Comparison of ENCODE assay signal across 27 cellular contexts in the genomic region with DNA sequence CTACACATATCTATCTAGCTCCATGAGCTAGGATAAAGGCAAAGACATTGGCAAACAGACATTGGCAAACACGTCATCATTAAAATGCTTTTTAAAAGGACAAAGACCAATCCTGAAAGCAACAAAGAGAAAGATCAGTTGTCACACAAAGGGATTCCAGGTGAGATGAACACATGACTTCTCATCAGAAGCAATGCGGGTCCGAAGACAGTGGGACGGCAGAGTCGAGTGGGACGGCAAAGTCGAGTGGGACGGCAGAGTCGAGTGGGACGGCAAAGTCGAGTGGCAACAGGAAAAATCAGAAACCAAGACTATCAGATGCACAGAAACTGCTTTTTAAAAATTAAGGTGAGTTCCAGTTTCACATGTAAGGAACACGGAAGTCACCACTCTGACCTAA.
"Had no signal": no experiment of that assay in that cellular context is flagged by ENCODE, and none has a peak within 500 bp of the region (broad histone marks: within the 10 kb centered on the region; RNA-seq: fewer than 3 reads in every experiment).

No MANE protein-coding gene starts in this region.

- H3K4me1 ChIP-seq: left lung, psoas muscle, spleen, testis, transverse colon had no signal

- FAIRE-seq: astrocyte, frontal cortex, TTC549, urothelium cell line had no signal

- H3K27me3 ChIP-seq: brain microvascular endothelial cell, neutrophil, ovary, testis had no signal

- H3K4me3 Mint-ChIP-seq: activated T-cell treated with anti-CD3 and anti-CD28 coated beads, Interleukin-2, amount 50 U/mL, for 4 hours; activated T-helper 17 cell treated with anti-CD3 and anti-CD28 coated beads, Interleukin-2, amount 50 U/mL, for 72 hours; naive B cell; nephron progenitor cell had no signal

- ATAC-seq: activated CD4-positive, CD25-positive, alpha-beta regulatory T cell treated with anti-CD3 and anti-CD28 coated beads, Interleukin-2, amount 50 U/mL, for 24 hours; activated T-cell treated with anti-CD3 and anti-CD28 coated beads, Interleukin-2, amount 50 U/mL, for 4 hours; activated T-helper 17 cell treated with anti-CD3 and anti-CD28 coated beads, Interleukin-2, amount 50 U/mL, for 72 hours; left lung; psoas muscle; stimulated activated naive CD8-positive, alpha-beta T cell treated with anti-CD3 and anti-CD28 coated beads, Interleukin-15, Interleukin-2, amounts not matched to agents 100 U/mL and 50 U/mL, for 24 hours had no signal

- H3K36me3 ChIP-seq: brain microvascular endothelial cell, left lung, neutrophil, ovary, spleen, transverse colon had no signal

- H3K4me3 ChIP-seq: left lung, ovary, psoas muscle, spleen, testis, transverse colon had no signal

- H3K27ac ChIP-seq: brain microvascular endothelial cell, epithelial cell of prostate, left lung, neutrophil, ovary, psoas muscle, spleen, testis, transverse colon, VCaP had no signal

- H3K9me3 ChIP-seq: neutrophil, ovary, psoas muscle, testis had no signal

- H3K4me1 Mint-ChIP-seq: activated T-helper 17 cell treated with anti-CD3 and anti-CD28 coated beads, Interleukin-2, amount 50 U/mL, for 72 hours; naive B cell; nephron progenitor cell had no signal

- H3K27ac Mint-ChIP-seq: activated T-helper 17 cell treated with anti-CD3 and anti-CD28 coated beads, Interleukin-2, amount 50 U/mL, for 72 hours; naive B cell; nephron progenitor cell had no signal

- DNase-seq: activated CD4-positive, alpha-beta T cell treated with anti-CD3 and anti-CD28 coated beads for 48 hours; activated CD4-positive, alpha-beta T cell treated with anti-CD3 and anti-CD28 coated beads, Interleukin-2, amount 50 U/mL, for 48 hours; activated CD8-positive, alpha-beta memory T cell treated with anti-CD3 and anti-CD28 coated beads, Interleukin-2, amount 50 U/mL, for 4 hours; activated gamma-delta T cell treated with Interleukin-2 at 50 U/mL for 16 hours; activated naive CD4-positive, alpha-beta T cell treated with anti-CD3 and anti-CD28 coated beads, Interleukin-2, amount 50 U/mL, for 16 hours; activated T-cell treated with anti-CD3 and anti-CD28 coated beads, Interleukin-2, amount 50 U/mL, for 4 hours; amniotic stem cell; brain microvascular endothelial cell; kidney glomerular epithelial cell; naive B cell; nephron progenitor cell; psoas muscle; spleen; stimulated activated naive CD8-positive, alpha-beta T cell treated with anti-CD3 and anti-CD28 coated beads, Interleukin-15, Interleukin-2, amounts not matched to agents 100 U/mL and 50 U/mL, for 24 hours; testis; transverse colon had no signal
